Comparison of ENCODE assay signal across 41 cellular contexts in genomic region chrX:55767100-55767499, GRCh38. TPM values are rescaled to one million over a fixed set of nuclear protein-coding genes. Genes with fewer than 3 reads are reported as not detected.
DNase-seq lines count a peak whose midpoint lies in the region; ATAC-seq, FAIRE-seq and TF ChIP-seq lines count a peak whose summit lies in the region.
"Had no signal": no experiment of that assay in that cellular context is flagged by ENCODE, and none has a peak within 500 bp of the region (broad histone marks: within the 10 kb centered on the region; RNA-seq: fewer than 3 reads in every experiment).

No MANE protein-coding gene starts in this region.

- H3K9me1 ChIP-seq in IMR-90 (ENCODE audit: insufficient read depth, low read length), result no peaks in the 10 kb centered on the region

- no peak overlapping the region for H2BK5ac ChIP-seq in IMR-90 (ENCODE audit: low read depth, low read length, poor library complexity, severe bottlenecking)

- no peak for TF ChIP-seq CTCF in IMR-90 (conservative IDR thresholded peaks at IDR 0.05; ENCODE audit: low read depth, low read length)
- TF ChIP-seq CTCF in fibroblast of lung (conservative IDR thresholded peaks at IDR 0.05 in 1 of 2, IDR thresholded peaks at IDR 0.05 in 1 of 2; ENCODE audit: low read depth in 1 of 2, low read length in 2 of 2), result no peak
- TF ChIP-seq CTCF in endothelial cell (IDR thresholded peaks at IDR 0.05; ENCODE audit: unreplicated experiment), result no peak

- no peak overlapping the region for H3K23ac ChIP-seq in IMR-90 (ENCODE audit: low read depth, low read length)

- no peaks in the 10 kb centered on the region for H3K9me3 Mint-ChIP-seq in endothelial cell (ENCODE audit: unreplicated experiment)
- H3K9me3 Mint-ChIP-seq: activated naive CD8-positive, alpha-beta T cell treated with anti-CD3 and anti-CD28 coated beads, Interleukin-2, amount 10 ng/mL, durations not matched to agents 7 days and 5 days; T-helper 1 cell treated with Interleukin-12 subunit alpha and Interleukin-12 subunit beta and Interleukin-4 antibody, amounts not matched to agents 30 μg/mL and 1 μg/mL, for 36 hours had no signal

- no peak overlapping the region for H2AK5ac ChIP-seq in IMR-90 (ENCODE audit: low read depth, low read length)

- no peak overlapping the region for H3K4me3 ChIP-seq in IMR-90 (ENCODE audit: insufficient read depth, low read depth, low read length)
- H3K4me3 ChIP-seq in adipocyte (ENCODE audit: low read length), result no peak overlapping the region
- no peak overlapping the region for H3K4me3 ChIP-seq in fibroblast of lung (replicated peaks in 1 of 4; ENCODE audit: control extremely low read depth in 1 of 4, insufficient read depth in 1 of 4, low read depth in 3 of 4, low read length in 4 of 4)
- H3K4me3 ChIP-seq: heart left ventricle, prostate gland, right lobe of liver, thoracic aorta had no signal

- POLR2A ChIA-PET in IMR-90 (lab: Charles Lee; ENCODE audit: unreplicated experiment), result no interaction called here

- H3K4me1 Mint-ChIP-seq in endothelial cell (ENCODE audit: unreplicated experiment), result no peaks in the 10 kb centered on the region
- H3K4me1 Mint-ChIP-seq: activated CD8-positive, alpha-beta memory T cell treated with anti-CD3 and anti-CD28 coated beads, Interleukin-2, amount 10 ng/mL, durations not matched to agents 7 days and 5 days; activated naive CD8-positive, alpha-beta T cell treated with anti-CD3 and anti-CD28 coated beads, Interleukin-2, amount 10 ng/mL, durations not matched to agents 7 days and 5 days; mesothelial cell of epicardium had no signal

- H2BK15ac ChIP-seq in IMR-90 (ENCODE audit: low read depth, low read length), result no peak overlapping the region

- no peaks in the 10 kb centered on the region for H3K27me3 Mint-ChIP-seq in endothelial cell (ENCODE audit: unreplicated experiment)
- H3K27me3 Mint-ChIP-seq: activated CD8-positive, alpha-beta memory T cell treated with anti-CD3 and anti-CD28 coated beads, Interleukin-2, amount 10 ng/mL, durations not matched to agents 7 days and 5 days; activated naive CD8-positive, alpha-beta T cell treated with anti-CD3 and anti-CD28 coated beads, Interleukin-2, amount 10 ng/mL, durations not matched to agents 7 days and 5 days; CD4-positive, CD25-positive, alpha-beta regulatory T cell; stimulated activated naive CD8-positive, alpha-beta T cell treated with anti-CD3 and anti-CD28 coated beads, Interleukin-15, Interleukin-2, amounts not matched to agents 100 ng/mL and 50 ng/mL, for 24 hours had no signal

- no CpG with 5 or more reads among the region's 1 CpG for WGBS in IMR-90 (ENCODE audit: extremely low coverage in 2 of 2, insufficient read length in 1 of 2), 2 experiments

- H3K14ac ChIP-seq in IMR-90 (replicated peaks; ENCODE audit: low read depth, low read length), result no peak overlapping the region

- 0 out of 2 replicates have a peak, but pooled peaks cover 3% of the 10 kb centered on the region for H3K36me3 ChIP-seq in IMR-90 (ENCODE audit: control insufficient read depth, insufficient read depth, low read length)
- H3K36me3 ChIP-seq in adipocyte (ENCODE audit: control insufficient read depth, insufficient read depth, low read length, severe bottlenecking), result no peaks in the 10 kb centered on the region
- no peaks in the 10 kb centered on the region for H3K36me3 ChIP-seq in fibroblast of lung (ENCODE audit: control insufficient read depth, insufficient read depth, low read length)
- H3K36me3 ChIP-seq: neutrophil, prostate gland, right lobe of liver, thoracic aorta had no signal

- no peak overlapping the region for H2BK120ac ChIP-seq in IMR-90 (ENCODE audit: low read depth, low read length)

- no peaks in the 10 kb centered on the region for H3K4me1 ChIP-seq in IMR-90 (ENCODE audit: control insufficient read depth, insufficient read depth, low read length)
- H3K4me1 ChIP-seq in adipocyte (ENCODE audit: control insufficient read depth, insufficient read depth, low read length), result no peaks in the 10 kb centered on the region
- no peaks in the 10 kb centered on the region for H3K4me1 ChIP-seq in fibroblast of lung (ENCODE audit: control insufficient read depth, extremely low read depth, insufficient read depth, low read length)
- H3K4me1 ChIP-seq: heart left ventricle, prostate gland, right lobe of liver had no signal

- in situ Hi-C loops in IMR-90 (cut with MboI; ENCODE audit: low sequenced_read_pairs), result no loop called here

- H3K4me3 Mint-ChIP-seq in endothelial cell (ENCODE audit: unreplicated experiment), result no peak overlapping the region
- H3K4me3 Mint-ChIP-seq: activated CD8-positive, alpha-beta memory T cell treated with anti-CD3 and anti-CD28 coated beads, Interleukin-2, amount 10 ng/mL, durations not matched to agents 7 days and 5 days; activated naive CD8-positive, alpha-beta T cell treated with anti-CD3 and anti-CD28 coated beads, Interleukin-2, amount 10 ng/mL, durations not matched to agents 7 days and 5 days; CD4-positive, CD25-positive, alpha-beta regulatory T cell; mesothelial cell of epicardium; stimulated activated naive CD8-positive, alpha-beta T cell treated with anti-CD3 and anti-CD28 coated beads, Interleukin-15, Interleukin-2, amounts not matched to agents 100 ng/mL and 50 ng/mL, for 24 hours; T-helper 1 cell treated with Interleukin-12 subunit alpha and Interleukin-12 subunit beta and Interleukin-4 antibody, amounts not matched to agents 30 μg/mL and 1 μg/mL, for 36 hours had no signal

- dilution Hi-C loops in IMR-90 (cut with HindIII; ENCODE audit: low sequenced_read_pairs, unreplicated experiment), result no loop called here

- H3K27ac Mint-ChIP-seq in endothelial cell (ENCODE audit: unreplicated experiment), result no peak overlapping the region
- H3K27ac Mint-ChIP-seq: activated CD8-positive, alpha-beta memory T cell treated with anti-CD3 and anti-CD28 coated beads, Interleukin-2, amount 10 ng/mL, durations not matched to agents 7 days and 5 days; activated naive CD8-positive, alpha-beta T cell treated with anti-CD3 and anti-CD28 coated beads, Interleukin-2, amount 10 ng/mL, durations not matched to agents 7 days and 5 days; CD4-positive, CD25-positive, alpha-beta regulatory T cell; mesothelial cell of epicardium; stimulated activated naive CD8-positive, alpha-beta T cell treated with anti-CD3 and anti-CD28 coated beads, Interleukin-15, Interleukin-2, amounts not matched to agents 100 ng/mL and 50 ng/mL, for 24 hours; T-helper 1 cell treated with Interleukin-12 subunit alpha and Interleukin-12 subunit beta and Interleukin-4 antibody, amounts not matched to agents 30 μg/mL and 1 μg/mL, for 36 hours had no signal

- no peak overlapping the region for H4K91ac ChIP-seq in IMR-90 (ENCODE audit: insufficient read depth, low read depth, low read length)

- no peak overlapping the region for H3K4ac ChIP-seq in IMR-90 (ENCODE audit: low read depth, low read length)

- no peak overlapping the region for H3K27ac ChIP-seq in IMR-90 (ENCODE audit: insufficient read depth, low read length)
- no peak overlapping the region for H3K27ac ChIP-seq in fibroblast of lung (ENCODE audit: insufficient read depth, low read length)
- H3K27ac ChIP-seq: epithelial cell of prostate, heart left ventricle, neutrophil, prostate gland, right lobe of liver, thoracic aorta had no signal

- no peak overlapping the region for H2BK20ac ChIP-seq in IMR-90 (ENCODE audit: low read depth, low read length)

- no peak overlapping the region for H3K9ac ChIP-seq in IMR-90 (ENCODE audit: low read depth, low read length)
- H3K9ac ChIP-seq in adipocyte (ENCODE audit: low read length), result no peak overlapping the region
- no peak overlapping the region for H3K9ac ChIP-seq in fibroblast of lung (ENCODE audit: insufficient read depth, low read length)

- H3K79me1 ChIP-seq in IMR-90 (ENCODE audit: low read depth in 1 of 2, low read length in 2 of 2), result no peaks in the 10 kb centered on the region

- BruUV-seq in IMR-90 (replicated peaks; lab: Mats Ljungman, UMichigan), result no TSS peak

- no peak overlapping the region for H4K5ac ChIP-seq in IMR-90 (ENCODE audit: low read depth, low read length)

- intact Hi-C loops in IMR-90 (cut with micrococcal nuclease), result no loop called here

- no peak overlapping the region for H3K56ac ChIP-seq in IMR-90 (ENCODE audit: extremely low read depth, insufficient read depth, low read length)

- no peaks in the 10 kb centered on the region for H3K27me3 ChIP-seq in IMR-90 (ENCODE audit: control insufficient read depth, insufficient read depth, low read length)
- no peaks in the 10 kb centered on the region for H3K27me3 ChIP-seq in adipocyte (replicated peaks; ENCODE audit: control insufficient read depth, insufficient read depth, low read length)
- H3K27me3 ChIP-seq in fibroblast of lung (ENCODE audit: control insufficient read depth, insufficient read depth, low read length), result no peaks in the 10 kb centered on the region
- H3K27me3 ChIP-seq: neutrophil, right lobe of liver had no signal

- H4K20me1 ChIP-seq in IMR-90 (ENCODE audit: insufficient read depth, low read length), result no peaks in the 10 kb centered on the region
- no peaks in the 10 kb centered on the region for H4K20me1 ChIP-seq in fibroblast of lung (ENCODE audit: control insufficient read depth, extremely low read depth, insufficient read depth, low read length)

- no peak overlapping the region for H4K8ac ChIP-seq in IMR-90 (ENCODE audit: low read depth in 2 of 2, low read length in 2 of 2)

- H3K9me3 ChIP-seq in IMR-90 (ENCODE audit: control insufficient read depth, insufficient read depth, low read length) (no peaks in the 10 kb centered on the region), adipocyte (ENCODE audit: control insufficient read depth, low read length) (peaks cover 11% of the 10 kb centered on the region), fibroblast of lung (ENCODE audit: control insufficient read depth, insufficient read depth, low read depth, low read length) (no peaks in the 10 kb centered on the region)
- H3K9me3 ChIP-seq: neutrophil, prostate gland, right lobe of liver, thoracic aorta had no signal

- no peaks in the 10 kb centered on the region for H3K36me3 Mint-ChIP-seq in endothelial cell (ENCODE audit: low read depth, unreplicated experiment)

- CTCF ChIA-PET in IMR-90 (lab: Yijun Ruan, JAX), result no interaction called here

- no peak for FAIRE-seq in GM19239 (lab: Jason Lieb, UNC)
- FAIRE-seq: bronchial epithelial cell, colon, H54, kidney, RCC 7860, TTC549 had no signal

- no peak overlapping the region for H3K18ac ChIP-seq in IMR-90 (ENCODE audit: low read depth, low read length)

- no peaks in the 10 kb centered on the region for H3K79me2 ChIP-seq in fibroblast of lung (ENCODE audit: control insufficient read depth, insufficient read depth, low read length)

- H2AFZ ChIP-seq in IMR-90 (replicated peaks; ENCODE audit: low read length, poor library complexity) (no peak overlapping the region), fibroblast of lung (ENCODE audit: low read length) (no peak overlapping the region)

- no peak overlapping the region for H3K4me2 ChIP-seq in IMR-90 (ENCODE audit: low read depth, low read length)
- H3K4me2 ChIP-seq in fibroblast of lung (ENCODE audit: extremely low read depth, insufficient read depth, low read length), result no peak overlapping the region

- no peak overlapping the region for H2AK9ac ChIP-seq in IMR-90 (replicated peaks; ENCODE audit: low read depth, low read length, poor library complexity)

- DNase-seq in A172 (ENCODE audit: low spot score) (peak; percentile 2), IMR-90 (peak; percentile 31), adipocyte (ENCODE audit: low read depth) (peak; percentile 39), fibroblast of lung (ENCODE audit: low read depth in 2 of 2) (peak; percentile 22 to 53), endothelial cell (ENCODE audit: low spot score) (no peak), GM19240 (ENCODE audit: insufficient read length, low spot score) (no peak), GM19239 (ENCODE audit: insufficient read length, low spot score) (no peak)
- DNase-seq in activated CD8-positive, alpha-beta memory T cell treated with anti-CD3 and anti-CD28 coated beads for 24 hours, result no peak
- DNase-seq: 8988T; activated CD4-positive, CD25-positive, alpha-beta regulatory T cell; activated CD8-positive, alpha-beta memory T cell treated with anti-CD3 and anti-CD28 coated beads, Interleukin-2, amount 10 ng/mL, durations not matched to agents 7 days and 5 days; activated gamma-delta T cell treated with Interleukin-2 at 50 U/mL for 16 hours; activated naive CD8-positive, alpha-beta T cell treated with anti-CD3 and anti-CD28 coated beads, Interleukin-2, amount 10 ng/mL, durations not matched to agents 7 days and 5 days; activated T-cell treated with anti-CD3 and anti-CD28 coated beads, Interleukin-2, amount 50 U/mL, for 48 hours; AML-193; Calu3; CD4-positive, CD25-positive, alpha-beta regulatory T cell; DMS79; foreskin melanocyte; GF-D8; heart left ventricle; kidney; left ventricle myocardium superior; MV-4-11; NCI-H146; NCI-H345; NCI-H748 treated with DMSO at 0.1 percent for 48 hours; right lobe of liver; stimulated activated CD8-positive, alpha-beta memory T cell treated with anti-CD3 and anti-CD28 coated beads, Interleukin-4, amount 100 ng/mL, for 48 hours had no signal

- no peak for TF ChIP-seq RAD21 in IMR-90 (IDR thresholded peaks at IDR 0.05; ENCODE audit: low read length)

- ATAC-seq in IMR-90 (ENCODE audit: low read depth), result peak; percentile 32; the same call in 1 of the 2 replicates
- ATAC-seq: activated CD8-positive, alpha-beta memory T cell treated with anti-CD3 and anti-CD28 coated beads, Interleukin-2, amount 10 ng/mL, durations not matched to agents 7 days and 5 days; heart left ventricle; left ventricle myocardium superior; right lobe of liver had no signal

- no peak for TF ChIP-seq POLR2A in IMR-90 (IDR thresholded peaks at IDR 0.05; ENCODE audit: low read depth, low read length)

RNA-seq across cellular contexts. Expression of gene RRAGB, which starts 49.6 kb away (rescaled TPM):
- total RNA-seq in A172 (2014; rRNA removed; shearing (Covaris generic)), result 24.9 and 32.1 TPM in 2 replicates
- 9.1 and 17.2 TPM in 2 replicates for total RNA-seq in IMR-90 (2012; rRNA removed)
- 14.6 and 15.1 TPM in 2 replicates for polyA plus RNA-seq in IMR-90 (2012; rRNA removed)
- 3.5 and 4.0 TPM in 2 replicates for polyA plus RNA-seq in IMR-90 (2012; cell fraction: cytosol; rRNA removed)
- 10.1 and 55.3 TPM in 2 replicates for polyA plus RNA-seq in IMR-90 (2012; cell fraction: nucleus; rRNA removed; ENCODE audit: low replicate concordance)
- total RNA-seq in fibroblast of lung, result 44.4 and 57.6 TPM in 2 replicates
- polyA plus RNA-seq in fibroblast of lung, result 19.2 and 36.5 TPM in 2 replicates
- 14.5 and 21.0 TPM in 2 replicates for polyA plus RNA-seq in fibroblast of lung (2012)
- polyA minus RNA-seq in fibroblast of lung (ENCODE audit: low replicate concordance), result 28.4 and 30.7 TPM in 2 replicates
- 13.4 TPM for total RNA-seq in endothelial cell (ENCODE audit: unreplicated experiment)

Comparison
In these comparisons a context has a peak if more than half of its experiments do, and no peak if none do; other contexts are left out.
1. DNase-seq: peak in A172 (single experiment), IMR-90 (single experiment), adipocyte (single experiment) and fibroblast of lung (2 of 2); none in activated CD8-positive, alpha-beta memory T cell treated with anti-CD3 and anti-CD28 coated beads for 24 hours (single experiment), endothelial cell (single experiment), GM19240 (single experiment) and GM19239 (single experiment).